Comparison of ENCODE assay signal across 8 cellular contexts in genomic region chr5:52657231-52657645, GRCh38.
A peak's percentile ranks its signal among the peaks of the same experiment; 100 is the strongest.
DNase-seq lines count a peak whose midpoint lies in the region; ATAC-seq, FAIRE-seq and TF ChIP-seq lines count a peak whose summit lies in the region.

No MANE protein-coding gene starts in this region.

- TF ChIP-seq CTCF in D721Med (IDR thresholded peaks at IDR 0.05; ENCODE audit: insufficient read depth, missing control alignments) (peak; percentile 50), HFFc6 (IDR thresholded peaks at IDR 0.05) (peak; percentile 88)

- H2BK120ac ChIP-seq in mesenchymal stem cell (ENCODE audit: low read depth, low read length) = no peak overlapping the region

- no peaks in the 10 kb centered on the region for H3K9me3 Mint-ChIP-seq in HFFc6
- no peaks in the 10 kb centered on the region for H3K9me3 Mint-ChIP-seq in stimulated activated naive CD8-positive, alpha-beta T cell treated with anti-CD3 and anti-CD28 coated beads, Interleukin-15, amount 100 ng/mL, for 72 hours

- no peak overlapping the region for H4K91ac ChIP-seq in mesenchymal stem cell (ENCODE audit: low read length)

- ATAC-seq in stimulated activated naive CD8-positive, alpha-beta T cell treated with anti-CD3 and anti-CD28 coated beads, Interleukin-15, amount 100 ng/mL, for 72 hours = no peak
- ATAC-seq in HG02610 (IDR thresholded peaks at IDR 0.05; ENCODE audit: unreplicated experiment) (no peak), GM21528 (IDR thresholded peaks at IDR 0.05; ENCODE audit: low FRiP score, unreplicated experiment) (no peak)

- H3K14ac ChIP-seq in mesenchymal stem cell (ENCODE audit: low read length in 2 of 2) = no peak overlapping the region

- H3K4me1 Mint-ChIP-seq in HFFc6 (ENCODE audit: low read depth) = no peaks in the 10 kb centered on the region
- no peaks in the 10 kb centered on the region for H3K4me1 Mint-ChIP-seq in stimulated activated naive CD8-positive, alpha-beta T cell treated with anti-CD3 and anti-CD28 coated beads, Interleukin-15, amount 100 ng/mL, for 72 hours

- H2AK5ac ChIP-seq in mesenchymal stem cell (ENCODE audit: low read length, severe bottlenecking) = no peak overlapping the region

- H2AFZ ChIP-seq in mesenchymal stem cell (ENCODE audit: low read depth, low read length) = no peak overlapping the region

- H3K9ac ChIP-seq in mesenchymal stem cell (ENCODE audit: low read length) = peak overlapping the region; percentile 53

- H3K27ac Mint-ChIP-seq in HFFc6 = no peak overlapping the region
- no peak overlapping the region for H3K27ac Mint-ChIP-seq in stimulated activated naive CD8-positive, alpha-beta T cell treated with anti-CD3 and anti-CD28 coated beads, Interleukin-15, amount 100 ng/mL, for 72 hours

- H3K23ac ChIP-seq in mesenchymal stem cell (ENCODE audit: low read length in 2 of 2) = no peak overlapping the region

- no peak overlapping the region for H2BK12ac ChIP-seq in mesenchymal stem cell (ENCODE audit: low read length in 2 of 2)

- H3K4me1 ChIP-seq in mesenchymal stem cell (ENCODE audit: control insufficient read depth, insufficient read depth, low read depth, low read length) = no peaks in the 10 kb centered on the region

- no peaks in the 10 kb centered on the region for H3K36me3 Mint-ChIP-seq in HFFc6 (ENCODE audit: low read depth)

- peaks cover 9 to 21% of the 10 kb centered on the region in 2 experiments for H3K27me3 ChIP-seq in mesenchymal stem cell (ENCODE audit: control insufficient read depth in 1 of 2, insufficient read depth in 1 of 2, low read length in 2 of 2)

- H4K8ac ChIP-seq in mesenchymal stem cell (ENCODE audit: low read length) = no peak overlapping the region

- H3K4me3 ChIP-seq in mesenchymal stem cell (ENCODE audit: insufficient read depth in 1 of 2, low read depth in 1 of 2, low read length in 2 of 2) = no peak overlapping the region

- H3K4me2 ChIP-seq in mesenchymal stem cell (ENCODE audit: low read length, poor library complexity, severe bottlenecking) = no peak overlapping the region

- H3K79me1 ChIP-seq in mesenchymal stem cell (replicated peaks; ENCODE audit: low read length, poor library complexity, severe bottlenecking) = no peaks in the 10 kb centered on the region

- no peak overlapping the region for H3K4ac ChIP-seq in mesenchymal stem cell (ENCODE audit: low read depth in 1 of 2, low read length in 2 of 2)

- H3K27me3 Mint-ChIP-seq in HFFc6 (ENCODE audit: insufficient read depth) = peaks cover 7% of the 10 kb centered on the region; the same call in 1 of the 2 replicates
- peaks cover 16% of the 10 kb centered on the region for H3K27me3 Mint-ChIP-seq in stimulated activated naive CD8-positive, alpha-beta T cell treated with anti-CD3 and anti-CD28 coated beads, Interleukin-15, amount 100 ng/mL, for 72 hours

- no peak overlapping the region for H3K18ac ChIP-seq in mesenchymal stem cell (ENCODE audit: low read depth in 1 of 2, low read length in 2 of 2)

- FAIRE-seq in D721Med (lab: Jason Lieb, UNC) = peak; percentile 71

- DNase-seq in D721Med (ENCODE audit: insufficient read length, low spot score) (no peak), HFFc6 (peak; percentile 42), NCI-H446 (lab: John Stamatoyannopoulos, UW) (peak; percentile 1 to 59), mesenchymal stem cell (peak; percentile 65)
- peak; percentile 38 for DNase-seq in central memory CD4-positive, alpha-beta T cell
- no peak for DNase-seq in stimulated activated naive CD8-positive, alpha-beta T cell treated with anti-CD3 and anti-CD28 coated beads, Interleukin-15, amount 100 ng/mL, for 72 hours

- no peak overlapping the region for H2BK15ac ChIP-seq in mesenchymal stem cell (ENCODE audit: low read depth, poor library complexity, severe bottlenecking)

- WGBS in mesenchymal stem cell = 33% methylated on average over 1 of the region's 3 CpGs

- H2BK5ac ChIP-seq in mesenchymal stem cell (ENCODE audit: low read depth, low read length, poor library complexity, severe bottlenecking) = no peak overlapping the region

- no peak overlapping the region for H3K27ac ChIP-seq in mesenchymal stem cell (ENCODE audit: low read length, poor library complexity, severe bottlenecking)

- H3K9me3 ChIP-seq in mesenchymal stem cell (ENCODE audit: control insufficient read depth, low read length) = no peaks in the 10 kb centered on the region

- H3K36me3 ChIP-seq in mesenchymal stem cell (ENCODE audit: control insufficient read depth in 1 of 2, insufficient read depth in 2 of 2, low read depth in 1 of 2, low read length in 2 of 2) = no peaks in the 10 kb centered on the region

- no peak overlapping the region for H3K4me3 Mint-ChIP-seq in HFFc6
- no peak overlapping the region for H3K4me3 Mint-ChIP-seq in stimulated activated naive CD8-positive, alpha-beta T cell treated with anti-CD3 and anti-CD28 coated beads, Interleukin-15, amount 100 ng/mL, for 72 hours

Comparison
In these comparisons a context has a peak if more than half of its experiments do, and no peak if none do; other contexts are left out.
1. DNase-seq: peak in HFFc6 (single experiment), NCI-H446 (2 of 2), central memory CD4-positive, alpha-beta T cell (single experiment) and mesenchymal stem cell (single experiment); none in D721Med (single experiment) and stimulated activated naive CD8-positive, alpha-beta T cell treated with anti-CD3 and anti-CD28 coated beads, Interleukin-15, amount 100 ng/mL, for 72 hours (0 of 2).